Comparison of ENCODE assay signal across 8 cellular contexts in genomic region chr13:106535552-106536243, GRCh38. TPM values are rescaled to one million over a fixed set of nuclear protein-coding genes. Genes with fewer than 3 reads are reported as not detected.
DNase-seq lines count a peak whose midpoint lies in the region; ATAC-seq and TF ChIP-seq lines count a peak whose summit lies in the region.

TSS of gene EFNB2 (minus strand) at chr13:106535662. CDS start at chr13:106534964, 698 bp downstream.

- peak within 1 kb of the TSS; percentile 83 for H3K4me3 Mint-ChIP-seq in activated naive CD8-positive, alpha-beta T cell treated with anti-CD3 and anti-CD28 coated beads, Interleukin-2, amount 50 U/mL, for 24 hours

- H3K9ac ChIP-seq in SU-DHL-6 (ENCODE audit: low read length) = peak within 1 kb of the TSS; percentile 50
- no peak within 1 kb of the TSS for H3K9ac ChIP-seq in parathyroid adenoma

- H3K27ac Mint-ChIP-seq in activated naive CD8-positive, alpha-beta T cell treated with anti-CD3 and anti-CD28 coated beads, Interleukin-2, amount 50 U/mL, for 24 hours = peak within 1 kb of the TSS; percentile 56

- H3K79me2 ChIP-seq in SU-DHL-6 (ENCODE audit: insufficient read depth, low read length) (no peaks in the 10 kb centered on the region), parathyroid adenoma (no peaks in the 10 kb centered on the region)

- H3K27me3 ChIP-seq in SU-DHL-6 (ENCODE audit: low read length) (no peaks in the 10 kb centered on the region), parathyroid adenoma (ENCODE audit: control insufficient read depth, insufficient read depth, low read length) (no peaks in the 10 kb centered on the region), tibial artery (no peaks in the 10 kb centered on the region)

- peaks cover 11% of the 10 kb centered on the region for H4K20me1 ChIP-seq in SU-DHL-6 (ENCODE audit: low read depth, low read length)

- CTCF ChIA-PET in HEK293T (lab: Yijun Ruan, JAX) = interaction anchor here (0.5 to 1.4 kb wide), 6 partner anchors 10 to 629 kb away, joined by 3 to 6 read pairs (median 3); no protein-coding TSS in a partner anchor

- H3K4me1 Mint-ChIP-seq in activated naive CD8-positive, alpha-beta T cell treated with anti-CD3 and anti-CD28 coated beads, Interleukin-2, amount 50 U/mL, for 24 hours = peaks cover 22% of the 10 kb centered on the region

- DNase-seq in HEK293T (ENCODE audit: extremely low spot score) = peak; percentile 77
- DNase-seq in MV-4-11 (lab: John Stamatoyannopoulos, UW) = peak; percentile 16
- peak; percentile 86 for DNase-seq in activated naive CD8-positive, alpha-beta T cell treated with anti-CD3 and anti-CD28 coated beads, Interleukin-2, amount 50 U/mL, for 24 hours
- DNase-seq in Right ventricle myocardium superior = peak; percentile 92
- peak; percentile 75 to 91 for DNase-seq in tibial artery

- H3K36me3 ChIP-seq in SU-DHL-6 (ENCODE audit: low read length) (no peaks in the 10 kb centered on the region), parathyroid adenoma (ENCODE audit: control insufficient read depth, insufficient read depth, low read length) (no peaks in the 10 kb centered on the region), tibial artery (peaks cover 0 to 5% (median 3%) of the 10 kb centered on the region in 3 donors)

- no peak for TF ChIP-seq CTCF in SU-DHL-6 (IDR thresholded peaks at IDR 0.05; ENCODE audit: insufficient read depth, low read length, poor library complexity, severe bottlenecking)
- no peak for TF ChIP-seq CTCF in parathyroid adenoma (IDR thresholded peaks at IDR 0.05)
- no peak for TF ChIP-seq CTCF in tibial artery (IDR thresholded peaks at IDR 0.05)

- H3K4me2 ChIP-seq in SU-DHL-6 (ENCODE audit: low read depth, low read length, poor library complexity, severe bottlenecking) (peak within 1 kb of the TSS; percentile 65), parathyroid adenoma (ENCODE audit: low read length) (peak within 1 kb of the TSS; percentile 96)

- peak within 1 kb of the TSS; percentile 37 for H2AFZ ChIP-seq in SU-DHL-6 (ENCODE audit: low read depth, low read length, severe bottlenecking)
- peak within 1 kb of the TSS; percentile 83 for H2AFZ ChIP-seq in parathyroid adenoma

- TF ChIP-seq POLR2A in GM10847 (IDR thresholded peaks at IDR 0.05; ENCODE audit: extremely low read depth, insufficient read length) = peak; percentile 53

- peaks cover 38% of the 10 kb centered on the region for H3F3A ChIP-seq in SU-DHL-6 (ENCODE audit: insufficient read depth)

- H3K4me1 ChIP-seq in parathyroid adenoma (no peaks in the 10 kb centered on the region), tibial artery (peaks cover 0 to 19% (median 13%) of the 10 kb centered on the region in 4 donors)

- H3K9me3 Mint-ChIP-seq in activated naive CD8-positive, alpha-beta T cell treated with anti-CD3 and anti-CD28 coated beads, Interleukin-2, amount 50 U/mL, for 24 hours = no peaks in the 10 kb centered on the region

- peaks cover under 1% of the 10 kb centered on the region for H3K36me3 Mint-ChIP-seq in activated naive CD8-positive, alpha-beta T cell treated with anti-CD3 and anti-CD28 coated beads, Interleukin-2, amount 50 U/mL, for 24 hours (ENCODE audit: low read depth)

- no peaks in the 10 kb centered on the region for H3K9me3 ChIP-seq in SU-DHL-6 (ENCODE audit: insufficient read depth, low read length)
- no peaks in the 10 kb centered on the region for H3K9me3 ChIP-seq in parathyroid adenoma (ENCODE audit: control insufficient read depth, low read length)
- no peaks in the 10 kb centered on the region for H3K9me3 ChIP-seq in tibial artery

- intact Hi-C loops in Right ventricle myocardium superior (cut with DNase I) = loop anchor here (10.0 kb wide), 3 partner anchors 379 to 1961 kb away; no protein-coding TSS in a partner anchor
- intact Hi-C loops in tibial artery (cut with DNase I; ENCODE audit: low total_unique reads) = loop anchor here (5.0 to 10.0 kb wide), 3 partner anchors 589 to 1961 kb away; no protein-coding TSS in a partner anchor

- H3K27ac ChIP-seq in SU-DHL-6 (ENCODE audit: low read depth, low read length) (peak within 1 kb of the TSS; percentile 60; the same call in 1 of the 2 replicates), parathyroid adenoma (peak within 1 kb of the TSS; percentile 49), tibial artery (peak within 1 kb of the TSS; percentile 77 to 80)

- H3K9me2 ChIP-seq in SU-DHL-6 (replicated peaks; ENCODE audit: insufficient read depth, low read length) = no peaks in the 10 kb centered on the region

- H3K4me3 ChIP-seq in SU-DHL-6 (ENCODE audit: insufficient read depth, low read length, poor library complexity, severe bottlenecking) (peak within 1 kb of the TSS; percentile 49), parathyroid adenoma (ENCODE audit: low read depth, low read length) (peak within 1 kb of the TSS; percentile 71), tibial artery (peak within 1 kb of the TSS; percentile 63 to 86)

- POLR2A ChIA-PET in HEK293T (lab: Yijun Ruan, JAX) = interaction anchor here (0.7 to 1.5 kb wide), 8 partner anchors 20 to 446 kb away, joined by 3 read pairs; partner anchors contain the start of gene ARGLU1

- peaks cover 31% of the 10 kb centered on the region for H3K27me3 Mint-ChIP-seq in activated naive CD8-positive, alpha-beta T cell treated with anti-CD3 and anti-CD28 coated beads, Interleukin-2, amount 50 U/mL, for 24 hours

- ATAC-seq in activated naive CD8-positive, alpha-beta T cell treated with anti-CD3 and anti-CD28 coated beads, Interleukin-2, amount 50 U/mL, for 24 hours = peak; percentile 95
- peak; percentile 97 for ATAC-seq in Right ventricle myocardium superior (ENCODE audit: poor library complexity)

TF ChIP-seq in HEK293T, 16 proteins besides CTCF, POLR2A, EP300 and RAD21:
- TF ChIP-seq, protein P1, sequence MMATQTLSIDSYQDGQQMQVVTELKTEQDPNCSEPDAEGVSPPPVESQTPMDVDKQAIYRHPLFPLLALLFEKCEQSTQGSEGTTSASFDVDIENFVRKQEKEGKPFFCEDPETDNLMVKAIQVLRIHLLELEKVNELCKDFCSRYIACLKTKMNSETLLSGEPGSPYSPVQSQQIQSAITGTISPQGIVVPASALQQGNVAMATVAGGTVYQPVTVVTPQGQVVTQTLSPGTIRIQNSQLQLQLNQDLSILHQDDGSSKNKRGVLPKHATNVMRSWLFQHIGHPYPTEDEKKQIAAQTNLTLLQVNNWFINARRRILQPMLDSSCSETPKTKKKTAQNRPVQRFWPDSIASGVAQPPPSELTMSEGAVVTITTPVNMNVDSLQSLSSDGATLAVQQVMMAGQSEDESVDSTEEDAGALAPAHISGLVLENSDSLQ (IDR thresholded peaks at IDR 0.05) = peak; percentile 97
- no peak for TF ChIP-seq FOXM1 (IDR thresholded peaks at IDR 0.05; ENCODE audit: borderline replicate concordance)
TF ChIP-seq in HEK293T: peak in this region for 1.

RNA-seq across cellular contexts. Expression of gene EFNB2, which starts in this region (rescaled TPM):
- 8.4 TPM for total RNA-seq in Right ventricle myocardium superior

Comparison
In these comparisons a context has a peak if more than half of its experiments do, and no peak if none do; other contexts are left out.
1. Peak in every context shown above with its lines: DNase-seq, ATAC-seq, H3K4me3 ChIP-seq and H3K27ac ChIP-seq.
2. DNase-seq: peak in every context shown above with its lines; median percentile 92 in Right ventricle myocardium superior; 86 in activated naive CD8-positive, alpha-beta T cell treated with anti-CD3 and anti-CD28 coated beads, Interleukin-2, amount 50 U/mL, for 24 hours; 83 in tibial artery; 77 in HEK293T; 16 in MV-4-11.